Comparison of ENCODE assay signal across 8 cellular contexts in the genomic region with DNA sequence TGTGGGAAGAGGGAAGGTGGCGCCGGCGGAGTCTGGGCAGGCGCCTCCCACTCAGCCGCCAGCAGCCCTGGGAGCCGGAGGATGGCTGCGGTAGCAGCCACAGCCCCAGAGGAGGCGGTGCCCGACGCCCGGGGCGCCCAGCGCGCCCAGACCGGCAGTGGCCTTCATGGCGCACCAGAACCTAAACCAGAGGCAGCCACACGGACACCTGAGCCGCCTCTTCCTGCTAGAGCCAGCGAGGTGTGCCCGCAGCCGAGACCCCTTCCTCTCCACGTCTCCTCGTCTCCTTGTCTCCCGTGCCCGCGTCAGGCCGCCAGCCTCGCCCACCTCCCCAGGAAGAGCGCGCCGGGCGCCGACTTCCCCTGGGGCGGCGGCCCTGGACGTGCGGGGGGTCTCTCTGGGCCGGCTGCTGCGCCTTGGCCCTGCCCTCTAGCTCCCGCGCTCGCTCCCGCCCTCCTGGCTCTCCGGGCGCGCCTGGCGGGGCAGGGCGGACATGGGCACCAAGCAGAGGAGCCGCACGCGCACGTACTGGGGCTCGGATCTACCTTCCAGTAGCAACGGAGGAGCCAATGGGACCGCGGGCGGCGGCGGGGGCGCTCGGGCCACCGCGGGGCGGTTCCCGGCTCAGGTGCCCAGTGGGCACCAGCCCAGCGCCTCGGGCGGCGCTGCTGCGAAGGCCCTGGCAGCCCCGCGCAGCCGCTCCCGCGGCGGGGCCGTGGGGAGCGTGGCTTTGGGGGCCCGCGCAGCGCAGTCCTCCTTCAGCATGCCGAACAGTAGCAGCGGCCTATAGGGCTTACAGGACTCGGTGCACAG. TPM values are rescaled to one million over a fixed set of nuclear protein-coding genes. Genes with fewer than 3 reads are reported as not detected.
DNase-seq lines count a peak whose midpoint lies in the region; ATAC-seq and TF ChIP-seq lines count a peak whose summit lies in the region.

No MANE protein-coding gene starts in this region.

- peaks cover 75% of the 10 kb centered on the region for H3K27me3 ChIP-seq in neural progenitor cell
- H3K27me3 ChIP-seq in CD4-positive, alpha-beta T cell (ENCODE audit: control insufficient read depth, insufficient read depth, low read length) = peaks cover 42% of the 10 kb centered on the region

- H3K9me3 ChIP-seq in neural progenitor cell (ENCODE audit: low read depth) = no peaks in the 10 kb centered on the region
- no peaks in the 10 kb centered on the region for H3K9me3 ChIP-seq in CD4-positive, alpha-beta T cell (ENCODE audit: control insufficient read depth, low read length)

- peaks cover 70% of the 10 kb centered on the region for H3K27me3 Mint-ChIP-seq in activated CD8-positive, alpha-beta T cell treated with anti-CD3 and anti-CD28 coated beads, Interleukin-2, amount 10 ng/mL, durations not matched to agents 7 days and 5 days (ENCODE audit: low read depth)
- peaks cover 36% of the 10 kb centered on the region for H3K27me3 Mint-ChIP-seq in neural progenitor cell (ENCODE audit: insufficient read depth, low read depth)
- H3K27me3 Mint-ChIP-seq in CD4-positive, alpha-beta T cell = peaks cover 78% of the 10 kb centered on the region

- DNase-seq in SIG-M5 treated with dmso at 0.1 percent for 504 hours (lab: John Stamatoyannopoulos, UW; ENCODE audit: unreplicated experiment) (peak; percentile 37), SIG-M5 (lab: John Stamatoyannopoulos, UW) (no peak), NCI-H128 (lab: John Stamatoyannopoulos, UW; ENCODE audit: unreplicated experiment) (peak; percentile 33), globus pallidus (ENCODE audit: low spot score) (peak; percentile 7), neural progenitor cell (ENCODE audit: low spot score) (peak; percentile 71)
- peak; percentile 34 for DNase-seq in activated CD8-positive, alpha-beta T cell treated with anti-CD3 and anti-CD28 coated beads, Interleukin-2, amount 10 ng/mL, durations not matched to agents 7 days and 5 days
- DNase-seq in CD4-positive, alpha-beta T cell = no peak

- H3K36me3 Mint-ChIP-seq in activated CD8-positive, alpha-beta T cell treated with anti-CD3 and anti-CD28 coated beads, Interleukin-2, amount 10 ng/mL, durations not matched to agents 7 days and 5 days (ENCODE audit: low read depth) = peaks cover 2% of the 10 kb centered on the region
- H3K36me3 Mint-ChIP-seq in neural progenitor cell = peaks cover 2% of the 10 kb centered on the region
- no peaks in the 10 kb centered on the region for H3K36me3 Mint-ChIP-seq in CD4-positive, alpha-beta T cell (ENCODE audit: low read depth)

- intact Hi-C loops in CD4-positive, alpha-beta T cell (cut with DNase I, micrococcal nuclease) = no loop called here

- CTCF ChIA-PET in activated CD8-positive, alpha-beta T cell treated with anti-CD3 and anti-CD28 coated beads, Interleukin-2, amount 10 ng/mL, durations not matched to agents 7 days and 5 days (lab: Charles Lee) = no interaction called here
- CTCF ChIA-PET in CD4-positive, alpha-beta T cell (lab: Charles Lee) = no interaction called here

- H4K20me1 ChIP-seq in neural progenitor cell (ENCODE audit: low read depth) = no peaks in the 10 kb centered on the region

- no peak for TF ChIP-seq CTCF in neural progenitor cell (IDR thresholded peaks at IDR 0.05)
- no peak for TF ChIP-seq CTCF in CD4-positive, alpha-beta T cell (IDR thresholded peaks at IDR 0.05)

- peaks cover 15% of the 10 kb centered on the region for H3K4me1 Mint-ChIP-seq in activated CD8-positive, alpha-beta T cell treated with anti-CD3 and anti-CD28 coated beads, Interleukin-2, amount 10 ng/mL, durations not matched to agents 7 days and 5 days (ENCODE audit: low read depth)
- peaks cover 2% of the 10 kb centered on the region for H3K4me1 Mint-ChIP-seq in neural progenitor cell
- peaks cover 12% of the 10 kb centered on the region for H3K4me1 Mint-ChIP-seq in CD4-positive, alpha-beta T cell (ENCODE audit: low read depth)

- no peak overlapping the region for H3K9ac ChIP-seq in neural progenitor cell

- H3K4me3 Mint-ChIP-seq in activated CD8-positive, alpha-beta T cell treated with anti-CD3 and anti-CD28 coated beads, Interleukin-2, amount 10 ng/mL, durations not matched to agents 7 days and 5 days = peak overlapping the region; percentile 59
- peak overlapping the region; percentile 76 for H3K4me3 Mint-ChIP-seq in neural progenitor cell
- no peak overlapping the region for H3K4me3 Mint-ChIP-seq in CD4-positive, alpha-beta T cell

- peaks cover 3% of the 10 kb centered on the region for H3K4me1 ChIP-seq in neural progenitor cell

- no peak overlapping the region for H3K27ac ChIP-seq in neural progenitor cell
- no peak overlapping the region for H3K27ac ChIP-seq in CD4-positive, alpha-beta T cell (ENCODE audit: low read depth, low read length)

- H3K4me3 ChIP-seq in neural progenitor cell = peak overlapping the region; percentile 58

- no peak overlapping the region for H3K27ac Mint-ChIP-seq in activated CD8-positive, alpha-beta T cell treated with anti-CD3 and anti-CD28 coated beads, Interleukin-2, amount 10 ng/mL, durations not matched to agents 7 days and 5 days
- no peak overlapping the region for H3K27ac Mint-ChIP-seq in neural progenitor cell
- no peak overlapping the region for H3K27ac Mint-ChIP-seq in CD4-positive, alpha-beta T cell

- no peaks in the 10 kb centered on the region for H3K36me3 ChIP-seq in neural progenitor cell

- ATAC-seq in activated CD8-positive, alpha-beta T cell treated with anti-CD3 and anti-CD28 coated beads, Interleukin-2, amount 10 ng/mL, durations not matched to agents 7 days and 5 days = peak; percentile 75
- no peak for ATAC-seq in GM21786 (IDR thresholded peaks at IDR 0.05; ENCODE audit: unreplicated experiment)
- no peak for ATAC-seq in CD4-positive, alpha-beta T cell (ENCODE audit: poor library complexity)

- no peaks in the 10 kb centered on the region for H3K9me3 Mint-ChIP-seq in activated CD8-positive, alpha-beta T cell treated with anti-CD3 and anti-CD28 coated beads, Interleukin-2, amount 10 ng/mL, durations not matched to agents 7 days and 5 days (ENCODE audit: insufficient read depth)
- peaks cover 2% of the 10 kb centered on the region for H3K9me3 Mint-ChIP-seq in neural progenitor cell
- H3K9me3 Mint-ChIP-seq in CD4-positive, alpha-beta T cell = no peaks in the 10 kb centered on the region

- no peaks in the 10 kb centered on the region for H3K79me2 ChIP-seq in neural progenitor cell (ENCODE audit: low read depth)

- POLR2A ChIA-PET in activated CD8-positive, alpha-beta T cell treated with anti-CD3 and anti-CD28 coated beads, Interleukin-2, amount 10 ng/mL, durations not matched to agents 7 days and 5 days (lab: Charles Lee) = no interaction called here
- POLR2A ChIA-PET in CD4-positive, alpha-beta T cell (lab: Charles Lee) = no interaction called here

- H3K4me2 ChIP-seq in neural progenitor cell = peak overlapping the region; percentile 87

- peaks cover 3% of the 10 kb centered on the region for H3F3A ChIP-seq in neural progenitor cell (ENCODE audit: low read depth)

- peak overlapping the region; percentile 94 for H2AFZ ChIP-seq in neural progenitor cell (replicated peaks)

RNA-seq across cellular contexts. Expression of a gene that starts 33.0 kb away (rescaled TPM):
- total RNA-seq in activated CD8-positive, alpha-beta T cell treated with anti-CD3 and anti-CD28 coated beads, Interleukin-2, amount 10 ng/mL, durations not matched to agents 7 days and 5 days = not detected
- total RNA-seq in neural progenitor cell (ENCODE audit: low replicate concordance) = 0.09 TPM in 1 of 2 replicates, not detected in the other
- total RNA-seq in CD4-positive, alpha-beta T cell = not detected

Comparison
In these comparisons a context has a peak if more than half of its experiments do, and no peak if none do; other contexts are left out.
1. DNase-seq: peak in SIG-M5 treated with dmso at 0.1 percent for 504 hours (single experiment), NCI-H128 (single experiment), activated CD8-positive, alpha-beta T cell treated with anti-CD3 and anti-CD28 coated beads, Interleukin-2, amount 10 ng/mL, durations not matched to agents 7 days and 5 days (single experiment), globus pallidus (single experiment) and neural progenitor cell (single experiment); none in SIG-M5 (single experiment) and CD4-positive, alpha-beta T cell (0 of 10).